In the genomic region with DNA sequence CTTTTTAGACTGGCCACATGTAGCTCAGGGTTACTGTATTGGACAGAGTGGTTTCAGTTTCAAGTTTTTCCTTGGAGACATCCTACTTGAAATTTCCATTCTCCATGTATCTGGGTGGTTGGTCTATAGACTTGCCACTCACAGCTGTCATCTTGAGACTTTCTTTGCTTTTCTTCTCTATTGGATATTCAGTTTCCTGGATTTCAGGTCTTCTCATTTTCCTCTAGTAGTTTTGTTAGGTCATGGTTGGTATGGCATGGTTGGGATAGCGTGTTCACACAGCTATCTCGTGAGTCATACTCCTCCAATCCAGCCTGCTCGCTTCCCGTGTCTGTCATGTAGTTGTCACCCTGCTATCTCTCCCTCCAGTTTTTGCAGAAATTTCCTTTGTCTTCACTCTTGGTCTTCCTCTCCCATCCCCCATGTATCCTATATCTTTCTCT, we compare ENCODE assay signal across 1 cellular context.
TF ChIP-seq lines count a peak whose summit lies in the region.

No MANE protein-coding gene starts in this region.

TF ChIP-seq in SK-N-SH, 30 proteins besides CTCF, POLR2A, EP300 and RAD21 (continued from another document):
- TF ChIP-seq USF2 (IDR thresholded peaks at IDR 0.05; ENCODE audit: borderline replicate concordance, low read depth, low read length) (no peak), TAF1 (IDR thresholded peaks at IDR 0.05; ENCODE audit: borderline replicate concordance, low read depth, low read length) (no peak), NRF1 (IDR thresholded peaks at IDR 0.05; ENCODE audit: low read depth, low read length) (no peak), FOSL2 (IDR thresholded peaks at IDR 0.05; ENCODE audit: borderline replicate concordance, low read depth) (peak; percentile 52; the same call in 1 of the 2 replicates), SIN3A (IDR thresholded peaks at IDR 0.05; ENCODE audit: borderline replicate concordance, low read depth, low read length) (no peak), GATA2 (CRISPR knock-in tag; IDR thresholded peaks at IDR 0.05) (no peak), SMC3 (IDR thresholded peaks at IDR 0.05; ENCODE audit: low read depth, low read length) (no peak), MAX (IDR thresholded peaks at IDR 0.05; ENCODE audit: low read depth) (peak; percentile 67)
- TF ChIP-seq, protein P1, sequence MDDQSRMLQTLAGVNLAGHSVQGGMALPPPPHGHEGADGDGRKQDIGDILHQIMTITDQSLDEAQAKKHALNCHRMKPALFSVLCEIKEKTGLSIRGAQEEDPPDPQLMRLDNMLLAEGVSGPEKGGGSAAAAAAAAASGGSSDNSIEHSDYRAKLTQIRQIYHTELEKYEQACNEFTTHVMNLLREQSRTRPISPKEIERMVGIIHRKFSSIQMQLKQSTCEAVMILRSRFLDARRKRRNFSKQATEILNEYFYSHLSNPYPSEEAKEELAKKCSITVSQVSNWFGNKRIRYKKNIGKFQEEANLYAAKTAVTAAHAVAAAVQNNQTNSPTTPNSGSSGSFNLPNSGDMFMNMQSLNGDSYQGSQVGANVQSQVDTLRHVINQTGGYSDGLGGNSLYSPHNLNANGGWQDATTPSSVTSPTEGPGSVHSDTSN (IDR thresholded peaks at IDR 0.05) = peak; percentile 69
